17 cellular contexts compared by ENCODE assay signal in the genomic region with DNA sequence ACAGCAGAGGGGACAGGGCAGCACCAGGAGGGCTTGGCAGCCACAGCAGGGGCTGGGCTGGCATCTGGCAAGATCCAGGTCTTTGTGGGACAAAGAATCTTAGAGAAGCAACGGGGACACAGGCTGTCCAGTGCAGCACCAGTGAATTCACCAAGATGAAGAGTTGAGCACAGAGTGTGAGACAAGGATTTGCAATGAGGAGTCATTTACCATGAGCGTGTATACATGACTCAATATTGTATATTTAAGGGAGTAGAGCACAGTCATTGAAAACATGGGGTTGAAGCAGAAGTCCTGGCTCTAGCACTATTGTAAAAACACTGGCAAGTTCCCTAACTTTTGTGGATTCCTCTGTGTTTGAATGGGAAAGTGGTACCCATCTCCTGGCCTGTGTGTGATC. TPM values are rescaled to one million over a fixed set of nuclear protein-coding genes. Genes with fewer than 3 reads are reported as not detected.
DNase-seq lines count a peak whose midpoint lies in the region; ATAC-seq, FAIRE-seq and TF ChIP-seq lines count a peak whose summit lies in the region.
"Had no signal": no experiment of that assay in that cellular context is flagged by ENCODE, and none has a peak within 500 bp of the region (broad histone marks: within the 10 kb centered on the region; RNA-seq: fewer than 3 reads in every experiment).

No MANE protein-coding gene starts in this region.

- intact Hi-C loops in activated CD4-positive, alpha-beta T cell treated with anti-CD3 and anti-CD28 coated beads, Interleukin-2, amount 10 ng/mL, durations not matched to agents 24 days and 14 days (cut with micrococcal nuclease) = no loop called here
- intact Hi-C loops in natural killer cell (cut with micrococcal nuclease) = no loop called here

- POLR2A ChIA-PET in activated naive CD8-positive, alpha-beta T cell treated with anti-CD3 and anti-CD28 coated beads, Interleukin-2, amount 10 ng/mL, durations not matched to agents 7 days and 5 days (lab: Charles Lee) = no interaction called here

- FAIRE-seq in GM19239 (lab: Jason Lieb, UNC) = peak; percentile 49
- FAIRE-seq: A204.1 had no signal

- DNase-seq in activated CD4-positive, alpha-beta T cell treated with anti-CD3 and anti-CD28 coated beads, Interleukin-2, amount 10 ng/mL, durations not matched to agents 24 days and 14 days = no peak
- DNase-seq in activated CD4-positive, alpha-beta T cell treated with anti-CD3 and anti-CD28 coated beads for 48 hours = no peak
- DNase-seq in GM19239 (ENCODE audit: insufficient read length, low spot score) = no peak
- DNase-seq in activated naive CD8-positive, alpha-beta T cell treated with anti-CD3 and anti-CD28 coated beads, Interleukin-2, amount 10 ng/mL, durations not matched to agents 7 days and 5 days = no peak
- no peak for DNase-seq in natural killer cell
- DNase-seq in NCI-H1417 treated with DMSO at 0.1 percent for 48 hours (lab: John Stamatoyannopoulos, UW) = no peak
- DNase-seq in NCI-H2107 treated with DMSO at 0.1 percent for 48 hours (lab: John Stamatoyannopoulos, UW; ENCODE audit: unreplicated experiment) = no peak
- no peak for DNase-seq in T1000 (lab: John Stamatoyannopoulos, UW)
- DNase-seq: DMS53; effector CD4-positive, alpha-beta T cell; hippocampal formation; NCI-H2081 treated with DMSO at 0.1 percent for 48 hours; NCI-H526 treated with DMSO at 0.1 percent for 48 hours; PC-3; SK-N-SH had no signal

- no peaks in the 10 kb centered on the region for H3K9me3 Mint-ChIP-seq in activated CD4-positive, alpha-beta T cell treated with anti-CD3 and anti-CD28 coated beads, Interleukin-2, amount 10 ng/mL, durations not matched to agents 24 days and 14 days
- no peaks in the 10 kb centered on the region for H3K9me3 Mint-ChIP-seq in activated naive CD8-positive, alpha-beta T cell treated with anti-CD3 and anti-CD28 coated beads, Interleukin-2, amount 10 ng/mL, durations not matched to agents 7 days and 5 days
- H3K9me3 Mint-ChIP-seq in natural killer cell = no peaks in the 10 kb centered on the region
- H3K9me3 Mint-ChIP-seq: stimulated activated memory B cell treated with anti-CD40 and anti-IgM and Interleukin-4, amounts not matched to agents 10 μg/mL and 1 μg/mL and 100 μg/mL, for 72 hours had no signal

- no peak for TF ChIP-seq CTCF in natural killer cell (IDR thresholded peaks at IDR 0.05)

- no peaks in the 10 kb centered on the region for H3K27me3 Mint-ChIP-seq in activated CD4-positive, alpha-beta T cell treated with anti-CD3 and anti-CD28 coated beads, Interleukin-2, amount 10 ng/mL, durations not matched to agents 24 days and 14 days
- no peaks in the 10 kb centered on the region for H3K27me3 Mint-ChIP-seq in activated naive CD8-positive, alpha-beta T cell treated with anti-CD3 and anti-CD28 coated beads, Interleukin-2, amount 10 ng/mL, durations not matched to agents 7 days and 5 days
- H3K27me3 Mint-ChIP-seq in natural killer cell (ENCODE audit: low read depth in 2 of 2) = no peaks in the 10 kb centered on the region
- H3K27me3 Mint-ChIP-seq: stimulated activated memory B cell treated with anti-CD40 and anti-IgM and Interleukin-4, amounts not matched to agents 10 μg/mL and 1 μg/mL and 100 μg/mL, for 72 hours had no signal

- peaks cover 69% of the 10 kb centered on the region for H3K4me1 Mint-ChIP-seq in activated CD4-positive, alpha-beta T cell treated with anti-CD3 and anti-CD28 coated beads, Interleukin-2, amount 10 ng/mL, durations not matched to agents 24 days and 14 days
- peaks cover 51% of the 10 kb centered on the region for H3K4me1 Mint-ChIP-seq in activated naive CD8-positive, alpha-beta T cell treated with anti-CD3 and anti-CD28 coated beads, Interleukin-2, amount 10 ng/mL, durations not matched to agents 7 days and 5 days
- H3K4me1 Mint-ChIP-seq in natural killer cell = peaks cover 65 to 79% of the 10 kb centered on the region in 2 donors

- ATAC-seq in activated naive CD8-positive, alpha-beta T cell treated with anti-CD3 and anti-CD28 coated beads, Interleukin-2, amount 10 ng/mL, durations not matched to agents 7 days and 5 days (ENCODE audit: low read depth) = no peak
- ATAC-seq in natural killer cell = no peak
- ATAC-seq: PC-3; stimulated activated memory B cell treated with anti-CD40 and anti-IgM and Interleukin-4, amounts not matched to agents 10 μg/mL and 1 μg/mL and 100 μg/mL, for 72 hours had no signal

- H3K27ac Mint-ChIP-seq in activated CD4-positive, alpha-beta T cell treated with anti-CD3 and anti-CD28 coated beads, Interleukin-2, amount 10 ng/mL, durations not matched to agents 24 days and 14 days = peak overlapping the region; percentile 78
- peak overlapping the region; percentile 27 for H3K27ac Mint-ChIP-seq in activated naive CD8-positive, alpha-beta T cell treated with anti-CD3 and anti-CD28 coated beads, Interleukin-2, amount 10 ng/mL, durations not matched to agents 7 days and 5 days
- H3K27ac Mint-ChIP-seq in natural killer cell = peak overlapping the region; percentile 74 to 80
- H3K27ac Mint-ChIP-seq: stimulated activated memory B cell treated with anti-CD40 and anti-IgM and Interleukin-4, amounts not matched to agents 10 μg/mL and 1 μg/mL and 100 μg/mL, for 72 hours had no signal

- H3K4me3 Mint-ChIP-seq in activated CD4-positive, alpha-beta T cell treated with anti-CD3 and anti-CD28 coated beads, Interleukin-2, amount 10 ng/mL, durations not matched to agents 24 days and 14 days = peak overlapping the region; percentile 53
- H3K4me3 Mint-ChIP-seq in activated naive CD8-positive, alpha-beta T cell treated with anti-CD3 and anti-CD28 coated beads, Interleukin-2, amount 10 ng/mL, durations not matched to agents 7 days and 5 days = peak overlapping the region; percentile 4
- H3K4me3 Mint-ChIP-seq in natural killer cell = peak overlapping the region; percentile 71
- H3K4me3 Mint-ChIP-seq: stimulated activated memory B cell treated with anti-CD40 and anti-IgM and Interleukin-4, amounts not matched to agents 10 μg/mL and 1 μg/mL and 100 μg/mL, for 72 hours had no signal

- peaks cover 58% of the 10 kb centered on the region for H3K36me3 Mint-ChIP-seq in activated CD4-positive, alpha-beta T cell treated with anti-CD3 and anti-CD28 coated beads, Interleukin-2, amount 10 ng/mL, durations not matched to agents 24 days and 14 days (ENCODE audit: low read depth)
- H3K36me3 Mint-ChIP-seq in activated naive CD8-positive, alpha-beta T cell treated with anti-CD3 and anti-CD28 coated beads, Interleukin-2, amount 10 ng/mL, durations not matched to agents 7 days and 5 days = peaks cover 18% of the 10 kb centered on the region
- H3K36me3 Mint-ChIP-seq in natural killer cell = no peaks in the 10 kb centered on the region

RNA-seq across cellular contexts. Expression of gene APOL1, which starts 3.5 kb away (rescaled TPM):
- total RNA-seq in activated CD4-positive, alpha-beta T cell treated with anti-CD3 and anti-CD28 coated beads, Interleukin-2, amount 10 ng/mL, durations not matched to agents 24 days and 14 days = 36.2 and 37.3 TPM in 2 replicates
- 10 to 100 TPM; 38.4 to 40.9 TPM for total RNA-seq in activated naive CD8-positive, alpha-beta T cell treated with anti-CD3 and anti-CD28 coated beads, Interleukin-2, amount 10 ng/mL, durations not matched to agents 7 days and 5 days
- 10 to 100 TPM; 39.5 to 51.2 (median 49.6) TPM for total RNA-seq in natural killer cell
- total RNA-seq: PC-3 had no signal

RNA-seq across cellular contexts. Expression of gene APOL2, which starts 17.1 kb away (rescaled TPM):
- 52.0 and 58.6 TPM in 2 replicates for total RNA-seq in activated CD4-positive, alpha-beta T cell treated with anti-CD3 and anti-CD28 coated beads, Interleukin-2, amount 10 ng/mL, durations not matched to agents 24 days and 14 days
- total RNA-seq in activated naive CD8-positive, alpha-beta T cell treated with anti-CD3 and anti-CD28 coated beads, Interleukin-2, amount 10 ng/mL, durations not matched to agents 7 days and 5 days = 10 to 100 TPM; 77.8 to 85.0 TPM
- total RNA-seq in natural killer cell = 100 to 1,000 TPM in 1 of 3 donors, 10 to 100 TPM in 2; 51.7 to 112 (median 67.2) TPM

RNA-seq across cellular contexts. Expression of gene APOL4, which starts 54.9 kb away (rescaled TPM):
- 0.17 TPM in 1 of 2 replicates, not detected in the other for total RNA-seq in activated CD4-positive, alpha-beta T cell treated with anti-CD3 and anti-CD28 coated beads, Interleukin-2, amount 10 ng/mL, durations not matched to agents 24 days and 14 days
- 1 to 10 TPM; 5.7 to 6.5 TPM for total RNA-seq in activated naive CD8-positive, alpha-beta T cell treated with anti-CD3 and anti-CD28 coated beads, Interleukin-2, amount 10 ng/mL, durations not matched to agents 7 days and 5 days
- under 1 TPM in 1 of 3 donors, not detected in 2; 0.70 TPM for total RNA-seq in natural killer cell

Comparison
In these comparisons a context has a peak if more than half of its experiments do, and no peak if none do; other contexts are left out.
1. H3K27ac Mint-ChIP-seq: peak in every context shown above with its lines; median percentile 78 in activated CD4-positive, alpha-beta T cell treated with anti-CD3 and anti-CD28 coated beads, Interleukin-2, amount 10 ng/mL, durations not matched to agents 24 days and 14 days; 77 in natural killer cell; 27 in activated naive CD8-positive, alpha-beta T cell treated with anti-CD3 and anti-CD28 coated beads, Interleukin-2, amount 10 ng/mL, durations not matched to agents 7 days and 5 days.
2. H3K4me3 Mint-ChIP-seq: peak in every context shown above with its lines; median percentile 71 in natural killer cell; 53 in activated CD4-positive, alpha-beta T cell treated with anti-CD3 and anti-CD28 coated beads, Interleukin-2, amount 10 ng/mL, durations not matched to agents 24 days and 14 days; 4 in activated naive CD8-positive, alpha-beta T cell treated with anti-CD3 and anti-CD28 coated beads, Interleukin-2, amount 10 ng/mL, durations not matched to agents 7 days and 5 days.